8 cellular contexts compared by ENCODE assay signal in the genomic region with DNA sequence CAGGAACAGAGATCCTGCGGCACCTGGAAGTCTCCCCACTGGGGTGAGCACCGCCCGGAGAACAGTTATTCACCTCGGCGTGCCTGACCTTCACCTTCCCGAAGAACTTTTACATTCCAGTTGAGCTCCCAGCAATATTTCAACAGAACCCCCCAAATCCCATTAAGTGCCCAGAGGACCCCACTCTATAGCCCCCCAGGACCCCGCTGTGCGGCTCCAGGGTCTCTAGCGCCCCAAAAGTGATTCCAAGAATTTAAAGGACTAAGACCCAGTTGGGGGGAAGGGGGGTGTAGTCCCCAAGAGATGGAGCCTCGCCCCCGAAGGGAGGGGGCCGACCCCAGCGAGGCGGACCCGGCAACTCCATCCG. TPM values are rescaled to one million over a fixed set of nuclear protein-coding genes. Genes with fewer than 3 reads are reported as not detected.
DNase-seq lines count a peak whose midpoint lies in the region; ATAC-seq, FAIRE-seq and TF ChIP-seq lines count a peak whose summit lies in the region.

No MANE protein-coding gene starts in this region.

- no peak for DNase-seq in heart right ventricle
- no peak for DNase-seq in Right ventricle myocardium inferior (ENCODE audit: missing footprints)
- peak in 1 of 4 donors; percentile 41 for DNase-seq in body of pancreas
- no peak for DNase-seq in lung (ENCODE audit: low spot score)
- DNase-seq in urothelium cell line (ENCODE audit: low spot score) = peak; percentile 84
- no peak for DNase-seq in SIG-M5 treated with dmso at 0.1 percent for 504 hours (lab: John Stamatoyannopoulos, UW; ENCODE audit: unreplicated experiment)
- DNase-seq in NCI-H2029 treated with DMSO at 0.1 percent for 48 hours (lab: John Stamatoyannopoulos, UW) = no peak
- no peak for DNase-seq in A172 (ENCODE audit: low spot score)

- TF ChIP-seq CTCF in heart right ventricle (IDR thresholded peaks at IDR 0.05) = peak in 1 of 9 donors; percentile 12
- peak in 2 of 7 experiments; percentile 3 to 4 for TF ChIP-seq CTCF in body of pancreas (IDR thresholded peaks at IDR 0.05)
- TF ChIP-seq CTCF in lung (IDR thresholded peaks at IDR 0.05; ENCODE audit: control extremely low read depth, extremely low read depth) = no peak

- H3K27ac ChIP-seq in heart right ventricle (peak overlapping the region; percentile 92 to 100 (median 98)), body of pancreas (peak overlapping the region; percentile 86 to 91 (median 89)), lung (ENCODE audit: low read depth in 1 of 2, low read length in 1 of 2) (peak overlapping the region; percentile 93 to 94)

- 0% methylated on average over 16 of the region's 16 CpGs for WGBS in heart right ventricle, 2 donors
- WGBS in body of pancreas, 2 donors = 0 to 1% methylated on average over 7 to 16 of the region's 16 CpGs
- WGBS in lung, 2 donors = 0% methylated on average over 16 of the region's 16 CpGs

- TF ChIP-seq POLR2A in body of pancreas (IDR thresholded peaks at IDR 0.05) = peak in 1 of 3 donors; percentile 3

- intact Hi-C loops in heart right ventricle (cut with DNase I) = loop anchor here in 6 of 10 donors (2.0 to 10.0 kb wide), 9 partner anchors 102 to 658 kb away; a partner anchor contains a TSS
- intact Hi-C loops in Right ventricle myocardium inferior (cut with DNase I) = loop anchor here (2.0 kb wide), 2 partner anchors 126 to 220 kb away; no protein-coding TSS in a partner anchor
- intact Hi-C loops in body of pancreas (cut with DNase I) = no loop called here

- H3K4me3 ChIP-seq in heart right ventricle (peak overlapping the region; percentile 59 to 99 (median 82)), body of pancreas (peak overlapping the region; percentile 76 to 83), lung (peak overlapping the region; percentile 72)

- H3K27me3 ChIP-seq in heart right ventricle (peaks cover 0 to 10% (median 0%) of the 10 kb centered on the region in 7 donors), body of pancreas (no peaks in the 10 kb centered on the region), lung (ENCODE audit: control insufficient read depth, insufficient read depth) (no peaks in the 10 kb centered on the region)

- FAIRE-seq in urothelium cell line (lab: Jason Lieb, UNC) = no peak

- H3K9me3 ChIP-seq in heart right ventricle (no peaks in the 10 kb centered on the region), body of pancreas (no peaks in the 10 kb centered on the region), lung (ENCODE audit: control insufficient read depth in 2 of 2, insufficient read depth in 1 of 2, low read length in 1 of 2) (peaks cover 0 to under 1% of the 10 kb centered on the region in 2 donors)

- H3K4me1 ChIP-seq in heart right ventricle = peaks cover 12 to 53% (median 38%) of the 10 kb centered on the region in 9 donors
- peaks cover 43% of the 10 kb centered on the region for H3K4me1 ChIP-seq in body of pancreas
- peaks cover 0 to 11% of the 10 kb centered on the region in 2 donors for H3K4me1 ChIP-seq in lung (ENCODE audit: control insufficient read depth in 2 of 2, insufficient read depth in 2 of 2, low read length in 2 of 2)

- ATAC-seq in heart right ventricle (no peak), Right ventricle myocardium inferior (no peak), body of pancreas (no peak), lung (ENCODE audit: insufficient read depth, low FRiP score) (no peak)

- H3K36me3 ChIP-seq in heart right ventricle (peaks cover 0 to 39% (median 5%) of the 10 kb centered on the region in 9 donors), body of pancreas (replicated peaks in 1 of 2; ENCODE audit: insufficient read depth in 1 of 2, low read depth in 2 of 2) (peaks cover 0 to 8% of the 10 kb centered on the region in 2 donors), lung (ENCODE audit: control insufficient read depth in 2 of 2, insufficient read depth in 2 of 2, low read length in 2 of 2) (peaks cover 0 to 18% of the 10 kb centered on the region in 2 donors)

RNA-seq across cellular contexts. Expression of a gene that starts 0.5 kb away (rescaled TPM):
- total RNA-seq in heart right ventricle = 10 to 100 TPM; 20.4 to 33.6 (median 21.5) TPM
- 10 to 100 TPM; 43.1 to 62.0 TPM for polyA plus RNA-seq in heart right ventricle
- 23.9 TPM for total RNA-seq in Right ventricle myocardium inferior
- total RNA-seq in body of pancreas = 10 to 100 TPM; 68.2 to 75.8 TPM
- total RNA-seq in lung = 10 to 100 TPM; 33.5 to 89.4 TPM
- polyA plus RNA-seq in lung = 10 to 100 TPM; 97.6 to 98.0 TPM
- 57.8 and 62.3 TPM in 2 replicates for total RNA-seq in A172 (2014; rRNA removed; shearing (Covaris generic))

RNA-seq across cellular contexts. Expression of a gene that starts 2.6 kb away (rescaled TPM):
- total RNA-seq in heart right ventricle (100 to 1,000 TPM in 1 of 10 donors, 10 to 100 TPM in 9; 60.6 to 152 (median 73.5) TPM), Right ventricle myocardium inferior (147 TPM), body of pancreas (10 to 100 TPM; 23.1 to 31.9 TPM), lung (10 to 100 TPM; 60.8 to 82.2 TPM)
- polyA plus RNA-seq in heart right ventricle (100 to 1,000 TPM in 1 of 2 donors, 10 to 100 TPM in 1; 93.7 to 314 TPM), lung (10 to 100 TPM; 77.4 to 97.3 TPM)
- 56.2 and 58.3 TPM in 2 replicates for total RNA-seq in A172 (2014; rRNA removed; shearing (Covaris generic))

RNA-seq across cellular contexts. Expression of a gene that starts 16.4 kb away (rescaled TPM):
- total RNA-seq in heart right ventricle (100 to 1,000 TPM in 5 of 10 donors, 10 to 100 TPM in 5; 23.0 to 438 (median 111) TPM), Right ventricle myocardium inferior (482 TPM), body of pancreas (100 to 1,000 TPM; 320 to 382 TPM), lung (1,000 to 10,000 TPM; 1,072 to 1,612 TPM)
- polyA plus RNA-seq in heart right ventricle (100 to 1,000 TPM; 275 to 475 TPM), lung (1,000 to 10,000 TPM in 1 of 2 donors, 100 to 1,000 TPM in 1; 613 to 1,433 TPM)
- total RNA-seq in A172 (2014; rRNA removed; shearing (Covaris generic)) = 0.47 and 1.9 TPM in 2 replicates

RNA-seq across cellular contexts. Expression of a gene that starts 30.3 kb away (rescaled TPM):
- under 1 TPM in 5 of 10 donors, not detected in 5; 0.16 to 0.79 (median 0.36) TPM for total RNA-seq in heart right ventricle
- polyA plus RNA-seq in heart right ventricle = under 1 TPM; 0.17 to 0.37 TPM
- not detected for total RNA-seq in Right ventricle myocardium inferior
- total RNA-seq in body of pancreas = 10 to 100 TPM; 18.4 to 60.0 TPM
- 10 to 100 TPM; 16.6 to 30.6 TPM for total RNA-seq in lung
- 10 to 100 TPM; 21.2 to 24.2 TPM for polyA plus RNA-seq in lung
- total RNA-seq in A172 (2014; rRNA removed; shearing (Covaris generic)) = not detected in 2 replicates

RNA-seq across cellular contexts. Expression of a gene that starts 35.6 kb away (rescaled TPM):
- total RNA-seq in heart right ventricle = 10 to 100 TPM in 1 of 10 donors, 1 to 10 TPM in 6, under 1 TPM in 3; 0.45 to 11.0 (median 1.4) TPM
- polyA plus RNA-seq in heart right ventricle = 1 to 10 TPM in 1 of 2 donors, under 1 TPM in 1; 0.70 to 1.3 TPM
- 3.1 TPM for total RNA-seq in Right ventricle myocardium inferior
- total RNA-seq in body of pancreas = 1 to 10 TPM; 1.3 to 5.6 TPM
- total RNA-seq in lung = 10 to 100 TPM; 15.4 to 28.4 TPM
- 10 to 100 TPM in 1 of 2 donors, 1 to 10 TPM in 1; 8.7 to 60.8 TPM for polyA plus RNA-seq in lung
- 0.14 TPM in 1 of 2 replicates, not detected in the other for total RNA-seq in A172 (2014; rRNA removed; shearing (Covaris generic))
